In the genomic region with DNA sequence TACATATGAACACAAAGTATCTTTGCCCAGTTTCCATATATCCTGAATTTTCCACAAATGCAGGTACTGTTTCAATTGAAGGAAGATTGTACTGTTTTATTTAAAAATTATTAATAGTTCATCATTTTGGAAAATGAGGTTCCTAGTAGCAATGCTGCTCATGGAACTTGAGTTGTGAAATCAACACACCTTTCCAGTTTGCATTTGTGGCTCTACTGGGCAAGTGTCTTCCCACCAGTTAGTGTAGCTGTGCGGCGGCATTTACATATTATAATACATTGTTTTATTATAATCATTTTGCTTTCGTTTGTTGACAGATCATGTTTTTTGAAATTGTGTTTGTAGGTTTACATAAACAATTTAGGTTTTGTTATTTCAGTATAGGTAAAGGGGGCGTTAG, we compare ENCODE assay signal across 8 cellular contexts. TPM values are rescaled to one million over a fixed set of nuclear protein-coding genes. Genes with fewer than 3 reads are reported as not detected.
DNase-seq lines count a peak whose midpoint lies in the region; ATAC-seq, FAIRE-seq and TF ChIP-seq lines count a peak whose summit lies in the region.

No MANE protein-coding gene starts in this region.

- peak overlapping the region; percentile 97 for H3K27ac ChIP-seq in OCI-LY1 (ENCODE audit: low read depth, low read length, poor library complexity, severe bottlenecking)
- H3K27ac ChIP-seq in pancreas: peak overlapping the region; percentile 99 to 100 (median 100)

- peak overlapping the region; percentile 99 for H3K27ac Mint-ChIP-seq in endothelial cell (ENCODE audit: unreplicated experiment)

- peaks cover 21% of the 10 kb centered on the region for H3K27me3 Mint-ChIP-seq in endothelial cell (ENCODE audit: unreplicated experiment)

- H3K36me3 Mint-ChIP-seq in endothelial cell (ENCODE audit: low read depth, unreplicated experiment): peaks cover 14% of the 10 kb centered on the region

- DNase-seq in endothelial cell (ENCODE audit: low spot score): no peak
- no peak for DNase-seq in pancreas
- DNase-seq in AG20443 (ENCODE audit: low spot score): no peak

- FAIRE-seq in pancreas (lab: Jason Lieb, UNC): no peak

- H3K4me2 ChIP-seq in OCI-LY1 (ENCODE audit: low read length): peak overlapping the region; percentile 90

- peaks cover 4% of the 10 kb centered on the region for H3K4me1 Mint-ChIP-seq in endothelial cell (ENCODE audit: unreplicated experiment)

- TF ChIP-seq CTCF in OCI-LY1 (IDR thresholded peaks at IDR 0.05; ENCODE audit: low read length) (no peak), endothelial cell (IDR thresholded peaks at IDR 0.05; ENCODE audit: unreplicated experiment) (no peak), pancreas (IDR thresholded peaks at IDR 0.05) (no peak)

- H2AFZ ChIP-seq in OCI-LY1 (ENCODE audit: low read length): no peak overlapping the region

- no peaks in the 10 kb centered on the region for H4K20me1 ChIP-seq in OCI-LY1 (ENCODE audit: insufficient read depth, low read length)

- H3K4me1 ChIP-seq in ES-I3 (ENCODE audit: insufficient read depth, low read length) (peaks cover 15% of the 10 kb centered on the region; the same call in 1 of the 2 replicates), OCI-LY1 (ENCODE audit: insufficient read depth, low read length, severe bottlenecking) (peaks cover 42% of the 10 kb centered on the region), pancreas (peaks cover 3 to 10% (median 8%) of the 10 kb centered on the region in 3 donors)

- peaks cover 30% of the 10 kb centered on the region for H3K79me2 ChIP-seq in OCI-LY1 (ENCODE audit: insufficient read depth, low read length)

- no peaks in the 10 kb centered on the region; the same call in 1 of the 2 replicates for H3F3A ChIP-seq in OCI-LY1 (ENCODE audit: insufficient read depth, low read length)

- H3K36me3 ChIP-seq in ES-I3 (ENCODE audit: insufficient read depth, low read length): no peaks in the 10 kb centered on the region
- peaks cover 25% of the 10 kb centered on the region for H3K36me3 ChIP-seq in OCI-LY1 (ENCODE audit: insufficient read depth, low read length)
- no peaks in the 10 kb centered on the region for H3K36me3 ChIP-seq in pancreas

- H3K9me3 Mint-ChIP-seq in endothelial cell (ENCODE audit: unreplicated experiment): no peaks in the 10 kb centered on the region

- peak overlapping the region; percentile 95 for H3K4me3 Mint-ChIP-seq in endothelial cell (ENCODE audit: unreplicated experiment)

- intact Hi-C loops in pancreas (cut with DNase I): no loop called here

- no peak for ATAC-seq in pancreas
- ATAC-seq in HG02571 (IDR thresholded peaks at IDR 0.05; ENCODE audit: unreplicated experiment): no peak
- ATAC-seq in HG03432 (IDR thresholded peaks at IDR 0.05; ENCODE audit: unreplicated experiment): no peak
- no peak for ATAC-seq in GM18858 (IDR thresholded peaks at IDR 0.05; ENCODE audit: unreplicated experiment)

- 66 to 86% methylated on average over 4 of the region's 4 CpGs for WGBS in pancreas, 2 donors

- H3K9me2 ChIP-seq in OCI-LY1 (ENCODE audit: low read depth, low read length): no peaks in the 10 kb centered on the region

- H3K4me3 ChIP-seq in OCI-LY1 (ENCODE audit: low read depth, low read length, poor library complexity, severe bottlenecking) (peak overlapping the region; percentile 100), pancreas (peak overlapping the region in 2 of 4 donors; percentile 24 to 93)

- H3K27me3 ChIP-seq in OCI-LY1 (ENCODE audit: insufficient read depth, low read length) (no peaks in the 10 kb centered on the region), pancreas (no peaks in the 10 kb centered on the region)

- H3K9me3 ChIP-seq in ES-I3 (ENCODE audit: control insufficient read depth, insufficient read depth, low read length): no peaks in the 10 kb centered on the region
- H3K9me3 ChIP-seq in OCI-LY1 (ENCODE audit: low read length): no peaks in the 10 kb centered on the region
- H3K9me3 ChIP-seq in pancreas: no peaks in the 10 kb centered on the region

- H3K9ac ChIP-seq in ES-I3 (ENCODE audit: low read depth, low read length) (peak overlapping the region; percentile 96), OCI-LY1 (ENCODE audit: low read length) (peak overlapping the region; percentile 100)

RNA-seq across cellular contexts. Expression of a gene that starts 2.0 kb away (rescaled TPM):
- total RNA-seq in endothelial cell (ENCODE audit: unreplicated experiment) (265 TPM), pancreas (100 to 1,000 TPM in 3 of 6 donors, 10 to 100 TPM in 3; 53.2 to 142 (median 102) TPM)
- 10 to 100 TPM; 23.2 to 72.0 TPM for polyA plus RNA-seq in pancreas
